In the genomic region with DNA sequence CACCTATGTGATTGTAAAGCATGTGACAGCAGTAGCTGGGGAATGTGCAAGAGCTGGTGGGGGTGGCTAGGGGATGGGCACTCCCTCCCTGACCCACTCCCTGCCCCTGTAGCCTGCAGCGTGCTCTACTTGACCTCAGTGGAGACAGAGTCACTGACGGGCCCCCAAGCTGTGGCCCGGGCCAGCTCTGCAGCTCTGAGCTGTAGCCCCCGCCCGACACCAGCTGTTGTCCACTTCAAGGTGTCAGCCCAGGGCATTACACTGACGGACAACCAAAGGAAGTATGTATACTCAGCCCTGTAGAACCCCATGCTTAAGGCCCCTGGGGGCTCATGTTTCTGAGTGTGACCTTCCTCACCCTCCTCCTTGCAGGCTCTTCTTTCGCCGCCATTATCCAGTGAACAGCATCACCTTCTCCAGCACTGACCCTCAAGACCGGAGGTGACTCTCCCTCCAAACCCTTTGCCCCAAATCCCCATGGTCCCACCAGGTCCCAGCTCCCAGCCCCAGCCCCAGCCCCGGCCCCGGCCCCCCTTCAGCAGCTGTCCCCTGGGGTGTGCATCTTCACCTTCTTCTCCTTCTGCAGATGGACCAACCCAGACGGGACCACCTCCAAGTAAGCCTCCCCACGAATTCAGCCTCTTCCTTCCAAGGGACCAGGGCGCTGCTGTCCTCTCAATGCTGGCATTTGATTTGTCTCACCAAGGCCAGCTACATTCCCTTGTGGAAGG, we compare ENCODE assay signal across 1 cellular context.
TF ChIP-seq lines count a peak whose summit lies in the region.

No MANE protein-coding gene starts in this region.

TF ChIP-seq in IMR-90, 13 proteins besides CTCF, POLR2A, EP300 and RAD21:
- TF ChIP-seq CHD1 (IDR thresholded peaks at IDR 0.05; ENCODE audit: low read depth, low read length) (no peak), MXI1 (IDR thresholded peaks at IDR 0.05; ENCODE audit: borderline replicate concordance, low read depth, low read length) (no peak), BHLHE40 (IDR thresholded peaks at IDR 0.05; ENCODE audit: low read depth, low read length) (no peak), SMC3 (IDR thresholded peaks at IDR 0.05; ENCODE audit: low read depth, low read length) (no peak), NFE2L2 (IDR thresholded peaks at IDR 0.05; ENCODE audit: low read depth, low read length) (no peak), MAZ (IDR thresholded peaks at IDR 0.05; ENCODE audit: borderline replicate concordance, low read depth, low read length) (no peak), CEBPB (IDR thresholded peaks at IDR 0.05; ENCODE audit: low read depth, low read length) (no peak), RCOR1 (IDR thresholded peaks at IDR 0.05; ENCODE audit: insufficient replicate concordance, low read length) (no peak), MAFK (IDR thresholded peaks at IDR 0.05; ENCODE audit: low read depth, low read length) (no peak), RFX5 (IDR thresholded peaks at IDR 0.05; ENCODE audit: low read depth, low read length) (no peak)
- TF ChIP-seq, protein P1, sequence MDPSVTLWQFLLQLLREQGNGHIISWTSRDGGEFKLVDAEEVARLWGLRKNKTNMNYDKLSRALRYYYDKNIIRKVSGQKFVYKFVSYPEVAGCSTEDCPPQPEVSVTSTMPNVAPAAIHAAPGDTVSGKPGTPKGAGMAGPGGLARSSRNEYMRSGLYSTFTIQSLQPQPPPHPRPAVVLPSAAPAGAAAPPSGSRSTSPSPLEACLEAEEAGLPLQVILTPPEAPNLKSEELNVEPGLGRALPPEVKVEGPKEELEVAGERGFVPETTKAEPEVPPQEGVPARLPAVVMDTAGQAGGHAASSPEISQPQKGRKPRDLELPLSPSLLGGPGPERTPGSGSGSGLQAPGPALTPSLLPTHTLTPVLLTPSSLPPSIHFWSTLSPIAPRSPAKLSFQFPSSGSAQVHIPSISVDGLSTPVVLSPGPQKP (IDR thresholded peaks at IDR 0.05; ENCODE audit: borderline replicate concordance, low read depth, low read length) = no peak
- TF ChIP-seq, protein P2, sequence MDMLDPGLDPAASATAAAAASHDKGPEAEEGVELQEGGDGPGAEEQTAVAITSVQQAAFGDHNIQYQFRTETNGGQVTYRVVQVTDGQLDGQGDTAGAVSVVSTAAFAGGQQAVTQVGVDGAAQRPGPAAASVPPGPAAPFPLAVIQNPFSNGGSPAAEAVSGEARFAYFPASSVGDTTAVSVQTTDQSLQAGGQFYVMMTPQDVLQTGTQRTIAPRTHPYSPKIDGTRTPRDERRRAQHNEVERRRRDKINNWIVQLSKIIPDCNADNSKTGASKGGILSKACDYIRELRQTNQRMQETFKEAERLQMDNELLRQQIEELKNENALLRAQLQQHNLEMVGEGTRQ (IDR thresholded peaks at IDR 0.05; ENCODE audit: low read depth, low read length) = no peak
